ENCODE assay signal across 7 cellular contexts in the genomic region with DNA sequence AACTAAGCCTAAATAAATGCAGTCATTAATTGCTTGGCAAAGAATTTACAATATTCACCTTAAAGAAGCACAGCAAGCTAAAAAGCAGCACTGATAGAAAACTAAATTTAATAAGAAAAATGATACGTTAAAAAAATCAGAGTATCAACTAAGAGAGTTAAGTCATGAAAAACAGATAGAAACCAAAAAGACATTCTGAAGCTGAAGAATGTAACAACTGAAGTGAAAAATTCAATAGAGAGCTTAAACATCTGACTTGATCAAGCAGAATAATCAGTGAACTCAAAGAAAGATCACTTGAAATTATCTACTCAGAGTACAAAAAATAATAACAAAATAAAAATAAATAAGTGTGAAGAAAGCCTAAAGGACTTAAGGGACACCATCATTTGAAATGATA.
"Had no signal": no experiment of that assay in that cellular context is flagged by ENCODE, and none has a peak within 500 bp of the region (broad histone marks: within the 10 kb centered on the region; RNA-seq: fewer than 3 reads in every experiment).

No MANE protein-coding gene starts in this region.

- H3K4me3 ChIP-seq: K562 had no signal

- H3K9ac ChIP-seq: KMS-11 had no signal

- H3K4me2 ChIP-seq: KMS-11 had no signal

- ATAC-seq: K562 had no signal

- FAIRE-seq: HTR-8/SVneo, K562 had no signal

- DNase-seq: IMR-90, KBM-7, KG1 had no signal

- H3K27ac ChIP-seq: HL-60, KMS-11 had no signal
